ENCODE assay signal across 20 cellular contexts in the genomic region with DNA sequence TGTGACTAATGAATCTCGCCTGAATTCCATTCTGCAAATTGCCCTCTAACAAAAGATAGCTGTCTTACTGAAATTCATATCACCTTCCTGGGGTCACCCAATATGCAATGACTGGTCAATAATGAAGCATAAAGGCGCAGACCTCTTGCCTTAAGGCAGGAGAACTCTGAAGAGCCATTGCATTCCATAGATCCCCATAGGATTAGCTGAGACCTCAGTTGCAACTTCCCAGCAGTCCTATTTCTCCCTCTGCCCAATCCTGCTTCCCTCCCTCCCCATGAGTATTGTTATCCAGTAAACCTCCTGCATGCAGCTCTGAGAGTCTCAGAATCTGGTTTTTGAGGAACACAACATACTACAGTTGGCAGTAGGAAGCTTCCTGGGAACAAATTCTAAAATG.
DNase-seq lines count a peak whose midpoint lies in the region; ATAC-seq and TF ChIP-seq lines count a peak whose summit lies in the region.
"Had no signal": no experiment of that assay in that cellular context is flagged by ENCODE, and none has a peak within 500 bp of the region (broad histone marks: within the 10 kb centered on the region; RNA-seq: fewer than 3 reads in every experiment).

No MANE protein-coding gene starts in this region.

- no peaks in the 10 kb centered on the region for H3K79me2 ChIP-seq in MM.1S (ENCODE audit: low read length)

- H3K9ac ChIP-seq in MM.1S (ENCODE audit: low read length) = no peak overlapping the region
- H3K9ac ChIP-seq: BLaER1 treated with 17β-estradiol and CSF1 and Interleukin-3, amounts not matched to agents 10 nM and 100 nM had no signal

- H3K4me2 ChIP-seq in MM.1S (ENCODE audit: low read depth, low read length) = no peak overlapping the region
- H3K4me2 ChIP-seq: A549; BLaER1 treated with 17β-estradiol and CSF1 and Interleukin-3, amounts not matched to agents 10 nM and 100 nM had no signal

- H3K4me1 Mint-ChIP-seq in WTC11 = peaks cover 8% of the 10 kb centered on the region; the same call in 1 of the 2 replicates
- H3K4me1 Mint-ChIP-seq: B cell had no signal

- ATAC-seq in WTC11 = peak; percentile 65
- no peak for ATAC-seq in HG02970 (IDR thresholded peaks at IDR 0.05; ENCODE audit: low FRiP score, unreplicated experiment)
- ATAC-seq: A549; CD8-positive, alpha-beta T cell had no signal

- TF ChIP-seq CTCF in WTC11 (IDR thresholded peaks at IDR 0.05) (no peak), MM.1S (IDR thresholded peaks at IDR 0.05; ENCODE audit: low read length) (no peak)

- H3K4me3 Mint-ChIP-seq in WTC11 = no peak overlapping the region
- H3K4me3 Mint-ChIP-seq: B cell; CD4-positive, alpha-beta T cell; CD8-positive, alpha-beta T cell had no signal

- DNase-seq in NCI-H82 (lab: John Stamatoyannopoulos, UW) (peak; percentile 11), NCI-H82 treated with DMSO at 0.1 percent for 48 hours (lab: John Stamatoyannopoulos, UW; ENCODE audit: unreplicated experiment) (no peak), WTC11 (ENCODE audit: low spot score) (no peak), iPS-NIHi7 (ENCODE audit: extremely low spot score) (peak; percentile 15), retina (peak; percentile 11), ecto neural progenitor cell (ENCODE audit: low spot score) (no peak), MM.1S (no peak)
- DNase-seq: AML-193; Caco-2; Calu3; CD4-positive, alpha-beta T cell; CD8-positive, alpha-beta T cell; DMS79 treated with DMSO at 0.1 percent for 48 hours; GF-D8 had no signal

- POLR2A ChIA-PET in WTC11 (lab: Charles Lee) = no interaction called here

- no peaks in the 10 kb centered on the region for H3K9me2 ChIP-seq in MM.1S (replicated peaks; ENCODE audit: insufficient read depth, low read length)

- CTCF ChIA-PET in WTC11 (lab: Charles Lee) = no interaction called here

- H3K4me3 ChIP-seq in MM.1S (ENCODE audit: low read length) = no peak overlapping the region
- H3K4me3 ChIP-seq: A549; BLaER1 treated with 17β-estradiol and CSF1 and Interleukin-3, amounts not matched to agents 10 nM and 100 nM had no signal

- H3K27ac Mint-ChIP-seq in WTC11 = no peak overlapping the region
- H3K27ac Mint-ChIP-seq: B cell; CD4-positive, alpha-beta T cell; CD8-positive, alpha-beta T cell had no signal

- no peak overlapping the region for H2AFZ ChIP-seq in MM.1S (ENCODE audit: low read length)

- H3K36me3 Mint-ChIP-seq in WTC11 = no peaks in the 10 kb centered on the region
- H3K36me3 Mint-ChIP-seq: CD8-positive, alpha-beta T cell had no signal

- no peak overlapping the region for H3K27ac ChIP-seq in MM.1S (ENCODE audit: low read length)
- H3K27ac ChIP-seq: 22Rv1; A549; BLaER1 treated with 17β-estradiol and CSF1 and Interleukin-3, amounts not matched to agents 10 nM and 100 nM; C4-2B had no signal

- no peaks in the 10 kb centered on the region for H4K20me1 ChIP-seq in MM.1S (ENCODE audit: insufficient read depth, low read length)

- no peaks in the 10 kb centered on the region; the same call in 1 of the 2 replicates for H3K27me3 Mint-ChIP-seq in WTC11 (ENCODE audit: low read depth)
- H3K27me3 Mint-ChIP-seq: B cell; CD4-positive, alpha-beta T cell had no signal

- no peaks in the 10 kb centered on the region for H3K36me3 ChIP-seq in MM.1S (replicated peaks; ENCODE audit: insufficient read depth, low read length)
- H3K36me3 ChIP-seq: BLaER1 treated with 17β-estradiol and CSF1 and Interleukin-3, amounts not matched to agents 10 nM and 100 nM had no signal

- no peaks in the 10 kb centered on the region for H3K4me1 ChIP-seq in MM.1S (ENCODE audit: low read length)
- H3K4me1 ChIP-seq: A549; BLaER1 treated with 17β-estradiol and CSF1 and Interleukin-3, amounts not matched to agents 10 nM and 100 nM; Caco-2 had no signal

- no peaks in the 10 kb centered on the region for H3F3A ChIP-seq in MM.1S (ENCODE audit: insufficient read depth, low read length)

- no peaks in the 10 kb centered on the region for H3K27me3 ChIP-seq in MM.1S (replicated peaks; ENCODE audit: insufficient read depth, low read length)

- H3K9me3 ChIP-seq in MM.1S (replicated peaks; ENCODE audit: insufficient read depth, low read length) = no peaks in the 10 kb centered on the region
- H3K9me3 ChIP-seq: A549, Caco-2 had no signal

- peaks cover 4% of the 10 kb centered on the region; the same call in 1 of the 2 replicates for H3K9me3 Mint-ChIP-seq in WTC11
- H3K9me3 Mint-ChIP-seq: CD4-positive, alpha-beta T cell; CD8-positive, alpha-beta T cell had no signal

TF ChIP-seq in WTC11, 78 proteins besides CTCF, POLR2A, EP300 and RAD21:
- TF ChIP-seq, protein P1, sequence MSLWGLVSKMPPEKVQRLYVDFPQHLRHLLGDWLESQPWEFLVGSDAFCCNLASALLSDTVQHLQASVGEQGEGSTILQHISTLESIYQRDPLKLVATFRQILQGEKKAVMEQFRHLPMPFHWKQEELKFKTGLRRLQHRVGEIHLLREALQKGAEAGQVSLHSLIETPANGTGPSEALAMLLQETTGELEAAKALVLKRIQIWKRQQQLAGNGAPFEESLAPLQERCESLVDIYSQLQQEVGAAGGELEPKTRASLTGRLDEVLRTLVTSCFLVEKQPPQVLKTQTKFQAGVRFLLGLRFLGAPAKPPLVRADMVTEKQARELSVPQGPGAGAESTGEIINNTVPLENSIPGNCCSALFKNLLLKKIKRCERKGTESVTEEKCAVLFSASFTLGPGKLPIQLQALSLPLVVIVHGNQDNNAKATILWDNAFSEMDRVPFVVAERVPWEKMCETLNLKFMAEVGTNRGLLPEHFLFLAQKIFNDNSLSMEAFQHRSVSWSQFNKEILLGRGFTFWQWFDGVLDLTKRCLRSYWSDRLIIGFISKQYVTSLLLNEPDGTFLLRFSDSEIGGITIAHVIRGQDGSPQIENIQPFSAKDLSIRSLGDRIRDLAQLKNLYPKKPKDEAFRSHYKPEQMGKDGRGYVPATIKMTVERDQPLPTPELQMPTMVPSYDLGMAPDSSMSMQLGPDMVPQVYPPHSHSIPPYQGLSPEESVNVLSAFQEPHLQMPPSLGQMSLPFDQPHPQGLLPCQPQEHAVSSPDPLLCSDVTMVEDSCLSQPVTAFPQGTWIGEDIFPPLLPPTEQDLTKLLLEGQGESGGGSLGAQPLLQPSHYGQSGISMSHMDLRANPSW (CRISPR knock-in tag; conservative IDR thresholded peaks at IDR 0.05; ENCODE audit: low read depth) = no peak
- TF ChIP-seq FOXK1 (CRISPR knock-in tag; IDR thresholded peaks at IDR 0.05) = no peak

Comparison
In these comparisons a context has a peak if more than half of its experiments do, and no peak if none do; other contexts are left out.
1. DNase-seq: peak in NCI-H82 (single experiment), iPS-NIHi7 (single experiment) and retina (single experiment); none in NCI-H82 treated with DMSO at 0.1 percent for 48 hours (single experiment), WTC11 (single experiment), ecto neural progenitor cell (single experiment) and MM.1S (single experiment).